ENCODE assay signal across 28 cellular contexts in the genomic region with DNA sequence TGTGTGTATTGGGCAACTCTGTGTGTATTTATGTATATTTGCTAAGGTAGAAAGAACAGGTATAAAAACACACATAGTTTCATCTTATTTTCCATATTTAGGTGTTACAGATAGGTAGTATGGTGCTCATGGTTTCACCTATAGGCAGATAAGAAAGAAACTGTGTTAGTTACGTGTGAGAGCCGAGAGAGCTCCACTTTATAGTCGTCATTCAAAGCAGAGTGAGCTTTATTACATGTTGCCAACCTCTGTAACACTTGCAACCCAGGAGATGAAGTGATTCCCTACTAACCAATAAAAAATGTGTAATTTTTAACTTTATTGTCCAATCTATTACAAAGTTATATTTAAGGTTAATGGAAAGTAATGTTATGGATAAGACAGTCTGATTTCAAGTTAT.
"Had no signal": no experiment of that assay in that cellular context is flagged by ENCODE, and none has a peak within 500 bp of the region (broad histone marks: within the 10 kb centered on the region; RNA-seq: fewer than 3 reads in every experiment).

No MANE protein-coding gene starts in this region.

- H3K9me3 ChIP-seq: ascending aorta, SJCRH30 had no signal

- H3K27me3 ChIP-seq: ascending aorta, SJCRH30 had no signal

- H3K4me3 ChIP-seq: ascending aorta, coronary artery, PC-9, SJCRH30, SK-N-MC had no signal

- DNase-seq: activated CD4-positive, alpha-beta memory T cell treated with anti-CD3 and anti-CD28 coated beads, Interleukin-2, amount 10 ng/mL, durations not matched to agents 7 days and 5 days; activated CD4-positive, alpha-beta T cell treated with anti-CD3 and anti-CD28 coated beads for 1 hour; activated CD4-positive, alpha-beta T cell treated with anti-CD3 and anti-CD28 coated beads for 48 hours; activated CD4-positive, CD25-positive, alpha-beta regulatory T cell; activated CD8-positive, alpha-beta memory T cell treated with anti-CD3 and anti-CD28 coated beads for 24 hours; activated CD8-positive, alpha-beta memory T cell treated with anti-CD3 and anti-CD28 coated beads, Interleukin-2, amount 10 ng/mL, durations not matched to agents 7 days and 5 days; activated gamma-delta T cell; activated naive CD4-positive, alpha-beta T cell treated with Interleukin-2 at 50 U/mL for 16 hours; activated naive CD8-positive, alpha-beta T cell treated with anti-CD3 and anti-CD28 coated beads, Interleukin-2, amount 10 ng/mL, durations not matched to agents 7 days and 5 days; activated T-cell treated with anti-CD3 and anti-CD28 coated beads, Interleukin-2, amount 50 U/mL, for 24 hours; amygdala; NCI-H1105; NCI-H1417 treated with DMSO at 0.1 percent for 48 hours; NCI-H187 treated with DMSO at 0.1 percent for 48 hours; NCI-H2081; NCI-H2171 treated with DMSO at 0.1 percent for 48 hours; NCI-H226; NCI-H446 treated with DMSO at 0.1 percent for 48 hours; NCI-H524; NK-92 treated with Interleukin-12 subunit alpha and Interleukin-12 subunit beta, amount 100 ng/mL, for 24 hours; PC-9; SHP77; SJCRH30; T1000; WERI-Rb-1 had no signal

- H3K36me3 ChIP-seq: ascending aorta, SJCRH30, WERI-Rb-1 had no signal

- H3K4me2 ChIP-seq: PC-9 had no signal

- H3K4me1 ChIP-seq: ascending aorta, SJCRH30 had no signal

- H2AFZ ChIP-seq: PC-9 had no signal

- H3K27ac ChIP-seq: ascending aorta, coronary artery, PC-9, SJCRH30, SK-N-MC, WERI-Rb-1 had no signal

- ATAC-seq: activated CD8-positive, alpha-beta memory T cell treated with anti-CD3 and anti-CD28 coated beads, Interleukin-2, amount 10 ng/mL, durations not matched to agents 7 days and 5 days had no signal
